24 cellular contexts compared by ENCODE assay signal in genomic region chr2:22536131-22536530, GRCh38.
DNase-seq lines count a peak whose midpoint lies in the region; ATAC-seq and TF ChIP-seq lines count a peak whose summit lies in the region.
"Had no signal": no experiment of that assay in that cellular context is flagged by ENCODE, and none has a peak within 500 bp of the region (broad histone marks: within the 10 kb centered on the region; RNA-seq: fewer than 3 reads in every experiment).

No MANE protein-coding gene starts in this region.

- in situ Hi-C loops in Caki2 (cut with HindIII; ENCODE audit: low pct_unique_long_range_greater_than_20kb, low sequenced_read_pairs), result no loop called here

- H3K4me3 ChIP-seq in kidney epithelial cell (ENCODE audit: low read depth, low read length), result no peak overlapping the region
- no peak overlapping the region for H3K4me3 ChIP-seq in spleen
- H3K4me3 ChIP-seq: hepatocyte, tibial artery had no signal

- intact Hi-C loops in spleen (cut with DNase I; ENCODE audit: low total_unique reads), result no loop called here

- H3K9me3 ChIP-seq in spleen, result peaks cover 0 to 7% (median 2%) of the 10 kb centered on the region in 8 donors
- H3K9me3 ChIP-seq: tibial artery had no signal

- no peak for ATAC-seq in GM18505 (IDR thresholded peaks at IDR 0.05; ENCODE audit: unreplicated experiment)
- ATAC-seq in HG03457 (IDR thresholded peaks at IDR 0.05; ENCODE audit: unreplicated experiment), result no peak
- ATAC-seq: natural killer cell treated with Interleukin-12 subunit alpha and Interleukin-12 subunit beta and Interleukin-15 and Interleukin-18, amount 100 ng/mL, for 72 hours; right cardiac atrium had no signal

- DNase-seq in Caki2 (ENCODE audit: low read depth) (peak; percentile 7), HT1080 (ENCODE audit: low read depth) (peak; percentile 76), T1000 (lab: John Stamatoyannopoulos, UW) (peak; percentile 3), kidney epithelial cell (ENCODE audit: low read depth) (peak; percentile 29), NCI-H526 treated with DMSO at 0.1 percent for 48 hours (lab: John Stamatoyannopoulos, UW) (no peak), spleen (no peak)
- DNase-seq: activated CD4-positive, alpha-beta memory T cell treated with anti-CD3 and anti-CD28 coated beads, Interleukin-2, amount 10 ng/mL, durations not matched to agents 7 days and 5 days; activated CD4-positive, CD25-positive, alpha-beta regulatory T cell treated with anti-CD3 and anti-CD28 coated beads, Interleukin-2, amount 50 U/mL, for 72 hours; aorta; C1 segment of cervical spinal cord; EL; immature natural killer cell; KG1; NCI-H1930; NCI-H345; NCI-H82; right cardiac atrium; SHP77; SW 1271; tibial artery had no signal

- H3K27me3 ChIP-seq in kidney epithelial cell (ENCODE audit: control insufficient read depth, insufficient read depth, low read length) (no peaks in the 10 kb centered on the region), spleen (replicated peaks in 1 of 7) (no peaks in the 10 kb centered on the region)
- H3K27me3 ChIP-seq: hepatocyte, tibial artery had no signal

- TF ChIP-seq POLR2A in GM18505 (IDR thresholded peaks at IDR 0.05; ENCODE audit: borderline replicate concordance, extremely low read depth, insufficient read depth, insufficient read length), result no peak
- TF ChIP-seq POLR2A in spleen (IDR thresholded peaks at IDR 0.05), result no peak

- TF ChIP-seq CTCF in kidney epithelial cell (IDR thresholded peaks at IDR 0.05; ENCODE audit: insufficient read depth, low read length, poor library complexity, severe bottlenecking), result no peak
- no peak for TF ChIP-seq CTCF in spleen (IDR thresholded peaks at IDR 0.05 in 8 of 11, conservative IDR thresholded peaks at IDR 0.05 in 3 of 11)

- 72 to 82% (median 78%) methylated on average over 2 of the region's 2 CpGs for WGBS in spleen, 5 donors

- no peak overlapping the region for H3K27ac ChIP-seq in spleen
- H3K27ac ChIP-seq: hepatocyte, tibial artery had no signal

- no peaks in the 10 kb centered on the region for H3K4me1 ChIP-seq in spleen
- H3K4me1 ChIP-seq: tibial artery had no signal

- H3K36me3 ChIP-seq in kidney epithelial cell (ENCODE audit: control insufficient read depth, insufficient read depth, low read length) (no peaks in the 10 kb centered on the region), spleen (no peaks in the 10 kb centered on the region)
- H3K36me3 ChIP-seq: tibial artery had no signal

Comparison
In these comparisons a context has a peak if more than half of its experiments do, and no peak if none do; other contexts are left out.
1. DNase-seq: peak in Caki2 (single experiment), HT1080 (single experiment), T1000 (single experiment) and kidney epithelial cell (single experiment); none in NCI-H526 treated with DMSO at 0.1 percent for 48 hours (single experiment) and spleen (single experiment).